In genomic region chr2:12965540-12966269, GRCh38 we compare ENCODE assay signal across 1 cellular context.
TF ChIP-seq lines count a peak whose summit lies in the region.

No MANE protein-coding gene starts in this region.

TF ChIP-seq in K562, 482 proteins besides CTCF, POLR2A, EP300 and RAD21 (continued from another document and continues in another):
- no peak for TF ChIP-seq ZNF57 (CRISPR knock-in tag; IDR thresholded peaks at IDR 0.05)
- no peak for TF ChIP-seq ZNF133 (CRISPR knock-in tag; IDR thresholded peaks at IDR 0.05)
- no peak for TF ChIP-seq SPI1 (IDR thresholded peaks at IDR 0.05; ENCODE audit: borderline replicate concordance, low read depth, low read length)
- TF ChIP-seq ZFPM2 (CRISPR knock-in tag; IDR thresholded peaks at IDR 0.05), result no peak
- no peak for TF ChIP-seq MCM5 (IDR thresholded peaks at IDR 0.05; ENCODE audit: low read depth)
- TF ChIP-seq TAF9B (IDR thresholded peaks at IDR 0.05; ENCODE audit: partially characterized antibody), result peak; percentile 52
- TF ChIP-seq NFIC (IDR thresholded peaks at IDR 0.05), result peak; percentile 81
- no peak for TF ChIP-seq EZH2 (IDR thresholded peaks at IDR 0.05; ENCODE audit: borderline replicate concordance, low read depth, low read length)
- TF ChIP-seq ZBTB40 (IDR thresholded peaks at IDR 0.05), result no peak
- TF ChIP-seq ZBTB40 (CRISPR knock-in tag; IDR thresholded peaks at IDR 0.05), result no peak
- TF ChIP-seq CBX1 (IDR thresholded peaks at IDR 0.05; ENCODE audit: low read depth), result no peak
- no peak for TF ChIP-seq ZNF274 (IDR thresholded peaks at IDR 0.05; ENCODE audit: borderline replicate concordance, low read depth, low read length)
- TF ChIP-seq MAFG (tag; conservative IDR thresholded peaks at IDR 0.05), result peak; percentile 81
- no peak for TF ChIP-seq ZNF143 (CRISPR knock-in tag; IDR thresholded peaks at IDR 0.05)
- no peak for TF ChIP-seq HNRNPLL (IDR thresholded peaks at IDR 0.05; ENCODE audit: low read depth, low read length, poor library complexity, severe bottlenecking)
- no peak for TF ChIP-seq RNF2 (IDR thresholded peaks at IDR 0.05)
- TF ChIP-seq CHD2 (IDR thresholded peaks at IDR 0.05; ENCODE audit: low read depth, low read length), result no peak
- TF ChIP-seq CBX3 (IDR thresholded peaks at IDR 0.05; ENCODE audit: borderline replicate concordance in 1 of 2, low read length in 2 of 2), result peak in 1 of 2 experiments; percentile 41; a peak in 1 of 3 replicates
- TF ChIP-seq ZFP91 (CRISPR knock-in tag; IDR thresholded peaks at IDR 0.05), result no peak
- no peak for TF ChIP-seq NR3C1 (CRISPR knock-in tag; IDR thresholded peaks at IDR 0.05)
- TF ChIP-seq TAF15 (IDR thresholded peaks at IDR 0.05; ENCODE audit: low read depth, low read length), result no peak
- no peak for TF ChIP-seq GABPB1 (CRISPR knock-in tag; IDR thresholded peaks at IDR 0.05)
- TF ChIP-seq TRIM28 (IDR thresholded peaks at IDR 0.05), result no peak
- TF ChIP-seq BDP1 (IDR thresholded peaks at IDR 0.05; ENCODE audit: insufficient read depth, insufficient read length), result no peak
- TF ChIP-seq HINFP (tag; conservative IDR thresholded peaks at IDR 0.05; ENCODE audit: low read depth), result no peak
- peak; percentile 100 for TF ChIP-seq ATF3 (IDR thresholded peaks at IDR 0.05)
- TF ChIP-seq ATF3 (CRISPR knock-in tag; conservative IDR thresholded peaks at IDR 0.05), result peak; percentile 85; the same call in 1 of the 2 replicates
- TF ChIP-seq NCOA4 (IDR thresholded peaks at IDR 0.05; ENCODE audit: partially characterized antibody), result no peak
- no peak; a peak in 1 of 4 replicates for TF ChIP-seq MNT (conservative IDR thresholded peaks at IDR 0.05)
- no peak for TF ChIP-seq NKRF (IDR thresholded peaks at IDR 0.05; ENCODE audit: borderline replicate concordance)
- no peak for TF ChIP-seq CLOCK (CRISPR knock-in tag; IDR thresholded peaks at IDR 0.05; ENCODE audit: borderline replicate concordance)
- TF ChIP-seq NFRKB (IDR thresholded peaks at IDR 0.05; ENCODE audit: low read depth), result no peak; the same call in 1 of the 2 replicates
- no peak for TF ChIP-seq MTF1 (CRISPR knock-in tag; IDR thresholded peaks at IDR 0.05; ENCODE audit: borderline replicate concordance)
- TF ChIP-seq SREBF2 (CRISPR knock-in tag; IDR thresholded peaks at IDR 0.05), result no peak
- no peak for TF ChIP-seq NELFE (IDR thresholded peaks at IDR 0.05; ENCODE audit: insufficient read depth, insufficient read length)
- TF ChIP-seq CXXC5 (CRISPR knock-in tag; IDR thresholded peaks at IDR 0.05), result no peak
- no peak for TF ChIP-seq SUPT5H (IDR thresholded peaks at IDR 0.05)
- TF ChIP-seq ELK1 (CRISPR knock-in tag; IDR thresholded peaks at IDR 0.05), result no peak
- no peak for TF ChIP-seq ZNF124 (CRISPR knock-in tag; IDR thresholded peaks at IDR 0.05)
- no peak for TF ChIP-seq TSC22D4 (tag; IDR thresholded peaks at IDR 0.05)
